1 cellular context compared by ENCODE assay signal in genomic region chr1:67130673-67131072, GRCh38.
A peak's percentile ranks its signal among the peaks of the same experiment; 100 is the strongest.
TF ChIP-seq lines count a peak whose summit lies in the region.

No MANE protein-coding gene starts in this region.

TF ChIP-seq in K562, 482 proteins besides CTCF, POLR2A, EP300 and RAD21:
- TF ChIP-seq SNRNP70 (optimal IDR thresholded peaks at IDR 0.05; ENCODE audit: low read depth, low read length), result no peak
- no peak for TF ChIP-seq HLTF (IDR thresholded peaks at IDR 0.05)
- TF ChIP-seq DACH1 (IDR thresholded peaks at IDR 0.05; ENCODE audit: partially characterized antibody), result no peak
- peak; percentile 95 for TF ChIP-seq NFIC (IDR thresholded peaks at IDR 0.05)
- TF ChIP-seq NFIX (CRISPR knock-in tag; IDR thresholded peaks at IDR 0.05; ENCODE audit: low read depth), result peak; percentile 89
- no peak for TF ChIP-seq PTBP1 (IDR thresholded peaks at IDR 0.05; ENCODE audit: low read depth, low read length)
